In the genomic region with DNA sequence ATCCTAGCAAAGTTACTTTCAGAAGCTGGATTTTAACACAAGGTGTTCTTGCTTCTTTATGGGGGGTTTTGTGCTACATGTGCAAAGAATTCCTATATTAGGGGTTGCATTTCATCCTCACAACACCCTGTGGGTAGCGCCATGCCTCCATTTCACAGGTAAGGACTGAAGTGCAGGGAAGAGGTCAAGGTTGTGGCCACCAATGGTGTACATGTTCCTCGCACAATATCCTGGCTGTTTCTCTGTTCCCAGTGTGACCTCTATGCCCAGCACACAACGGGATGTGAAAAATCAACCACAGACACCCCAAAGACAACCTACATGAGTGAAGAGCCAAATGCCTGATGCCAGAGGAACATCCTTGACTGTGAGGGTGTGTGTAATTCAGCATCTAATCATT, we compare ENCODE assay signal across 33 cellular contexts.
"Had no signal": no experiment of that assay in that cellular context is flagged by ENCODE, and none has a peak within 500 bp of the region (broad histone marks: within the 10 kb centered on the region; RNA-seq: fewer than 3 reads in every experiment).

No MANE protein-coding gene starts in this region.

- H3K9me3 ChIP-seq: adrenal gland, body of pancreas, gastroesophageal sphincter had no signal

- H3K27ac ChIP-seq: adrenal gland, body of pancreas, cardiac muscle cell, coronary artery, dorsolateral prefrontal cortex, esophagus squamous epithelium, WERI-Rb-1 had no signal

- H3K4me3 Mint-ChIP-seq: activated B cell treated with CpG ODN at 0.5 μM for 24 hours; activated CD8-positive, alpha-beta T cell treated with anti-CD3 and anti-CD28 coated beads for 36 hours; activated naive CD4-positive, alpha-beta T cell treated with anti-CD3 and anti-CD28 coated beads for 36 hours; activated naive CD4-positive, alpha-beta T cell treated with anti-CD3 and anti-CD28 coated beads, Interleukin-2, amount 50 U/mL, for 24 hours; activated naive CD8-positive, alpha-beta T cell treated with anti-CD3 and anti-CD28 coated beads for 36 hours; activated naive CD8-positive, alpha-beta T cell treated with anti-CD3 and anti-CD28 coated beads, Interleukin-2, amount 50 U/mL, for 24 hours; activated T-cell treated with anti-CD3 and anti-CD28 coated beads, Interleukin-2, amount 50 U/mL, for 4 hours; dendritic cell treated with granulocyte-macrophage colony-stimulating factor and Interleukin-4, amounts not matched to agents 40 ng/mL and 50 ng/mL, for 4 days; T-helper 17 cell; T-helper 2 cell treated with Interferon-gamma antibody and Interleukin-4, amounts not matched to agents 5 μg/mL and 100 μg/mL, for 36 hours had no signal

- H3K36me3 ChIP-seq: cardiac muscle cell, WERI-Rb-1 had no signal

- H3K27me3 ChIP-seq: adrenal gland, body of pancreas, cardiac muscle cell, dorsolateral prefrontal cortex, esophagus squamous epithelium, gastroesophageal sphincter had no signal

- H3K27me3 Mint-ChIP-seq: activated B cell treated with CpG ODN at 0.5 μM for 24 hours; activated CD8-positive, alpha-beta T cell treated with anti-CD3 and anti-CD28 coated beads for 36 hours; activated naive CD8-positive, alpha-beta T cell treated with anti-CD3 and anti-CD28 coated beads, Interleukin-2, amount 50 U/mL, for 24 hours; T-helper 17 cell had no signal

- ATAC-seq: activated CD4-positive, CD25-positive, alpha-beta regulatory T cell treated with anti-CD3 and anti-CD28 coated beads, Interleukin-2, amount 50 U/mL, for 24 hours; activated CD8-positive, alpha-beta T cell treated with anti-CD3 and anti-CD28 coated beads for 36 hours; activated naive CD8-positive, alpha-beta T cell treated with anti-CD3 and anti-CD28 coated beads, Interleukin-2, amount 50 U/mL, for 24 hours; activated T-cell treated with anti-CD3 and anti-CD28 coated beads, Interleukin-2, amount 50 U/mL, for 4 hours; body of pancreas; gastroesophageal sphincter; T-helper 17 cell had no signal

- H3K36me3 Mint-ChIP-seq: activated naive CD8-positive, alpha-beta T cell treated with anti-CD3 and anti-CD28 coated beads for 36 hours had no signal

- DNase-seq: activated B cell treated with CpG ODN at 0.5 μM for 24 hours; activated CD4-positive, alpha-beta T cell treated with anti-CD3 and anti-CD28 coated beads for 48 hours; activated CD4-positive, alpha-beta T cell treated with anti-CD3 and anti-CD28 coated beads, Interleukin-2, amount 50 U/mL, for 1 hour; activated CD4-positive, alpha-beta T cell treated with anti-CD3 and anti-CD28 coated beads, Interleukin-2, amount 50 U/mL, for 48 hours; activated CD8-positive, alpha-beta memory T cell treated with anti-CD3 and anti-CD28 coated beads for 24 hours; activated CD8-positive, alpha-beta T cell treated with anti-CD3 and anti-CD28 coated beads for 36 hours; activated effector memory CD4-positive, alpha-beta T cell treated with anti-CD3 and anti-CD28 coated beads, Interleukin-2, amount 50 U/mL, for 16 hours; activated naive CD4-positive, alpha-beta T cell treated with anti-CD3 and anti-CD28 coated beads for 36 hours; activated naive CD8-positive, alpha-beta T cell treated with anti-CD3 and anti-CD28 coated beads for 36 hours; activated naive CD8-positive, alpha-beta T cell treated with anti-CD3 and anti-CD28 coated beads, Interleukin-2, amount 50 U/mL, for 24 hours; activated T-cell treated with anti-CD3 and anti-CD28 coated beads, Interleukin-2, amount 50 U/mL, for 4 hours; adrenal gland; amygdala; body of pancreas; central memory CD4-positive, alpha-beta T cell; cerebellar nuclear complex; dorsolateral prefrontal cortex; effector memory CD4-positive, alpha-beta T cell; erythroblast; esophagus squamous epithelium; foreskin melanocyte; T-helper 1 cell; T-helper 17 cell; T1000; WERI-Rb-1 had no signal

- H3K27ac Mint-ChIP-seq: activated B cell treated with CpG ODN at 0.5 μM for 24 hours; activated CD8-positive, alpha-beta T cell treated with anti-CD3 and anti-CD28 coated beads for 36 hours; activated naive CD4-positive, alpha-beta T cell treated with anti-CD3 and anti-CD28 coated beads for 36 hours; activated naive CD4-positive, alpha-beta T cell treated with anti-CD3 and anti-CD28 coated beads, Interleukin-2, amount 50 U/mL, for 24 hours; activated naive CD8-positive, alpha-beta T cell treated with anti-CD3 and anti-CD28 coated beads for 36 hours; activated naive CD8-positive, alpha-beta T cell treated with anti-CD3 and anti-CD28 coated beads, Interleukin-2, amount 50 U/mL, for 24 hours; activated T-helper 2 cell treated with anti-CD3 and anti-CD28 coated beads, Interferon-gamma antibody, Interleukin-2, Interleukin-4, amounts not matched to agents 10 μg/mL and 5 μg/mL and 100 μg/mL, durations not matched to agents 14 hours and 24 hours and 36 hours; dendritic cell treated with granulocyte-macrophage colony-stimulating factor and Interleukin-4, amounts not matched to agents 40 ng/mL and 50 ng/mL, for 4 days; T-helper 17 cell; T-helper 2 cell treated with Interferon-gamma antibody and Interleukin-4, amounts not matched to agents 5 μg/mL and 100 μg/mL, for 36 hours had no signal

- H3K4me1 Mint-ChIP-seq: activated B cell treated with CpG ODN at 0.5 μM for 24 hours; activated naive CD4-positive, alpha-beta T cell treated with anti-CD3 and anti-CD28 coated beads, Interleukin-2, amount 50 U/mL, for 24 hours; activated naive CD8-positive, alpha-beta T cell treated with anti-CD3 and anti-CD28 coated beads for 36 hours; activated naive CD8-positive, alpha-beta T cell treated with anti-CD3 and anti-CD28 coated beads, Interleukin-2, amount 50 U/mL, for 24 hours; T-helper 17 cell had no signal

- H3K4me3 ChIP-seq: adrenal gland, body of pancreas, cardiac muscle cell, coronary artery, dorsolateral prefrontal cortex, esophagus squamous epithelium, gastroesophageal sphincter had no signal

- H3K4me1 ChIP-seq: adrenal gland, body of pancreas had no signal
